In the genomic region with DNA sequence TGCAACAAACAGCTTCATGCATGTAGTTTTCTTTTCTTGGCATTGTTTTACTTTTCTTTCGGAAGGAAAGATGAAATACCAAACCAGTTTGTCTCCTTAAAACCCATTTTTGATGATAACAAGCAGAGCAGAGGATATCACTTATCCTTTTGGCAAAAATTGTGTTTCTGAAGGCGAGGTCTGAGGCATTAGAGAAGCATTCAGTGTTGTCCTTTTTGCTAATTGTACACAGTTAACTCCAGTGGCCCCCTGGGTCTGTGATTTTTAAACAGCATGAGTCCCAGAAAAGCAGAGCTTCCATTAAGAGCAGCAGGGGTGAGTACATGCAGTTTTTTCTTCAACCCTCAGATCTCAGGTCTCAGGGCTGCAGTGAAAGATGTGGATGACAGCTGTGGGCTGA, we compare ENCODE assay signal across 12 cellular contexts. TPM values are rescaled to one million over a fixed set of nuclear protein-coding genes. Genes with fewer than 3 reads are reported as not detected.
DNase-seq lines count a peak whose midpoint lies in the region; ATAC-seq and TF ChIP-seq lines count a peak whose summit lies in the region.
"Had no signal": no experiment of that assay in that cellular context is flagged by ENCODE, and none has a peak within 500 bp of the region (broad histone marks: within the 10 kb centered on the region; RNA-seq: fewer than 3 reads in every experiment).

No MANE protein-coding gene starts in this region.

- no peak overlapping the region for H3K4me3 ChIP-seq in CD8-positive, alpha-beta memory T cell (ENCODE audit: low read length)
- H3K4me3 ChIP-seq in HEK293 (ENCODE audit: low read depth, low read length) (no peak overlapping the region), muscle layer of duodenum (ENCODE audit: low read depth in 1 of 2, low read length in 2 of 2) (no peak overlapping the region), lower lobe of right lung (no peak overlapping the region)
- H3K4me3 ChIP-seq: skin epidermis had no signal

- H3K36me3 ChIP-seq in CD8-positive, alpha-beta memory T cell (ENCODE audit: insufficient read depth, low read length): no peaks in the 10 kb centered on the region
- H3K36me3 ChIP-seq in HEK293 (ENCODE audit: control insufficient read depth in 2 of 2, insufficient read depth in 1 of 2, low read length in 2 of 2) (no peaks in the 10 kb centered on the region), muscle layer of duodenum (ENCODE audit: control insufficient read depth in 1 of 2, insufficient read depth in 2 of 2, low read length in 2 of 2) (no peaks in the 10 kb centered on the region), lower lobe of right lung (no peaks in the 10 kb centered on the region)

- no peak overlapping the region for H3K27ac ChIP-seq in CD8-positive, alpha-beta memory T cell (ENCODE audit: low read depth, low read length)
- H3K27ac ChIP-seq in HEK293 (ENCODE audit: extremely low read depth, low read depth, low read length) (no peak overlapping the region), muscle layer of duodenum (ENCODE audit: low read length) (peak overlapping the region; percentile 33), lower lobe of right lung (no peak overlapping the region)

- H3K9me3 Mint-ChIP-seq in CD8-positive, alpha-beta memory T cell: no peaks in the 10 kb centered on the region
- H3K9me3 Mint-ChIP-seq in activated T-helper 1 cell treated with anti-CD3 and anti-CD28 coated beads, Interleukin-12 subunit alpha, Interleukin-12 subunit beta, Interleukin-2, Interleukin-4 antibody, amounts not matched to agents 30 ng/mL and 10 ng/mL and 1 ng/mL, durations not matched to agents 14 hours and 24 hours and 36 hours: no peaks in the 10 kb centered on the region
- peaks cover 9% of the 10 kb centered on the region for H3K9me3 Mint-ChIP-seq in WTC11

- CTCF ChIA-PET in CD8-positive, alpha-beta memory T cell (lab: Charles Lee): interaction anchor here (1.3 to 1.6 kb wide), 2 partner anchors 9 to 27 kb away, joined by 3 to 4 read pairs; no protein-coding TSS in a partner anchor
- CTCF ChIA-PET in HEK293 (lab: Yijun Ruan, JAX) (interaction anchor here (0.6 kb wide), 1 partner anchor 83 kb away, joined by 3 read pairs; no protein-coding TSS in a partner anchor), WTC11 (lab: Charles Lee) (interaction anchor here (0.6 to 1.3 kb wide), 2 partner anchors 39 to 935 kb away, joined by 4 read pairs; no protein-coding TSS in a partner anchor), GM10248 (lab: Yijun Ruan, JAX) (interaction anchor here (1.2 to 1.8 kb wide), 4 partner anchors 13 to 137 kb away, joined by 3 to 5 read pairs (median 4); no protein-coding TSS in a partner anchor)

- no peaks in the 10 kb centered on the region for H3K27me3 ChIP-seq in CD8-positive, alpha-beta memory T cell (ENCODE audit: insufficient read depth, low read length, poor library complexity, severe bottlenecking)
- H3K27me3 ChIP-seq in muscle layer of duodenum (ENCODE audit: low read depth, low read length): no peaks in the 10 kb centered on the region
- no peaks in the 10 kb centered on the region for H3K27me3 ChIP-seq in lower lobe of right lung (ENCODE audit: low read depth)

- DNase-seq in CD8-positive, alpha-beta memory T cell: no peak
- no peak for DNase-seq in activated T-helper 1 cell treated with anti-CD3 and anti-CD28 coated beads, Interleukin-12 subunit alpha, Interleukin-12 subunit beta, Interleukin-2, Interleukin-4 antibody, amounts not matched to agents 30 ng/mL and 10 ng/mL and 1 ng/mL, durations not matched to agents 14 hours and 24 hours and 36 hours (ENCODE audit: low spot score)
- DNase-seq in lower lobe of right lung: no peak
- no peak for DNase-seq in hypothalamus (lab: John Stamatoyannopoulos, UW)
- DNase-seq in WTC11 (ENCODE audit: low spot score): no peak
- no peak for DNase-seq in GM10248 (ENCODE audit: extremely low spot score)
- DNase-seq: aorta, Calu3, HCEC 1CT had no signal

- TF ChIP-seq CTCF in HEK293 (tag by site-specific recombination; IDR thresholded peaks at IDR 0.05): no peak
- TF ChIP-seq CTCF in lower lobe of right lung (IDR thresholded peaks at IDR 0.05): no peak
- TF ChIP-seq CTCF in WTC11 (IDR thresholded peaks at IDR 0.05): no peak
- TF ChIP-seq CTCF in GM10248 (IDR thresholded peaks at IDR 0.05; ENCODE audit: control extremely low read depth, extremely low read depth, low read depth, missing control alignments): no peak

- intact Hi-C loops in activated T-helper 1 cell treated with anti-CD3 and anti-CD28 coated beads, Interleukin-12 subunit alpha, Interleukin-12 subunit beta, Interleukin-2, Interleukin-4 antibody, amounts not matched to agents 30 ng/mL and 10 ng/mL and 1 ng/mL, durations not matched to agents 14 hours and 24 hours and 36 hours (cut with micrococcal nuclease): loop anchor here (1.0 kb wide), 8 partner anchors 7 to 313 kb away; partner anchors contain the start of gene TTC39C
- intact Hi-C loops in lower lobe of right lung (cut with DNase I): no loop called here

- peak overlapping the region in 5 of 7 donors; percentile 27 to 62 (median 51) for H3K4me3 Mint-ChIP-seq in CD8-positive, alpha-beta memory T cell
- H3K4me3 Mint-ChIP-seq in activated T-helper 1 cell treated with anti-CD3 and anti-CD28 coated beads, Interleukin-12 subunit alpha, Interleukin-12 subunit beta, Interleukin-2, Interleukin-4 antibody, amounts not matched to agents 30 ng/mL and 10 ng/mL and 1 ng/mL, durations not matched to agents 14 hours and 24 hours and 36 hours: no peak overlapping the region
- H3K4me3 Mint-ChIP-seq in WTC11: no peak overlapping the region

- H3K9me3 ChIP-seq in CD8-positive, alpha-beta memory T cell (ENCODE audit: low read length): no peaks in the 10 kb centered on the region
- H3K9me3 ChIP-seq in HEK293 (ENCODE audit: control insufficient read depth, insufficient read depth, low read depth, low read length): no peaks in the 10 kb centered on the region
- H3K9me3 ChIP-seq in muscle layer of duodenum (ENCODE audit: control insufficient read depth in 1 of 2, low read length in 2 of 2): no peaks in the 10 kb centered on the region
- H3K9me3 ChIP-seq in lower lobe of right lung: no peaks in the 10 kb centered on the region

- peaks cover 60% of the 10 kb centered on the region for H3K4me1 ChIP-seq in CD8-positive, alpha-beta memory T cell (ENCODE audit: insufficient read depth, low read length)
- peaks cover 26% of the 10 kb centered on the region for H3K4me1 ChIP-seq in HEK293 (ENCODE audit: control insufficient read depth, insufficient read depth, low read length)
- H3K4me1 ChIP-seq in muscle layer of duodenum (ENCODE audit: control insufficient read depth in 1 of 2, insufficient read depth in 2 of 2, low read length in 2 of 2): peaks cover 5 to 12% of the 10 kb centered on the region in 2 donors
- peaks cover 17% of the 10 kb centered on the region for H3K4me1 ChIP-seq in lower lobe of right lung

- ATAC-seq in lower lobe of right lung (no peak), WTC11 (no peak)

- POLR2A ChIA-PET in CD8-positive, alpha-beta memory T cell (lab: Charles Lee): interaction anchor here (1.0 kb wide), 1 partner anchor 20 kb away, joined by 3 read pairs; no protein-coding TSS in a partner anchor
- POLR2A ChIA-PET in HEK293 (lab: Yijun Ruan, JAX): no interaction called here
- POLR2A ChIA-PET in WTC11 (lab: Charles Lee): no interaction called here
- POLR2A ChIA-PET in GM10248 (lab: Yijun Ruan, JAX): interaction anchor here (0.8 kb wide), 1 partner anchor 83 kb away, joined by 5 read pairs; the partner anchor contains the start of gene CABYR

- H3K27ac Mint-ChIP-seq in CD8-positive, alpha-beta memory T cell: peak overlapping the region in 7 of 8 donors; percentile 28 to 84 (median 67)
- H3K27ac Mint-ChIP-seq in activated T-helper 1 cell treated with anti-CD3 and anti-CD28 coated beads, Interleukin-12 subunit alpha, Interleukin-12 subunit beta, Interleukin-2, Interleukin-4 antibody, amounts not matched to agents 30 ng/mL and 10 ng/mL and 1 ng/mL, durations not matched to agents 14 hours and 24 hours and 36 hours: peak overlapping the region; percentile 50
- H3K27ac Mint-ChIP-seq in WTC11: no peak overlapping the region

- H3K36me3 Mint-ChIP-seq in CD8-positive, alpha-beta memory T cell: peaks cover 0 to 46% (median 7%) of the 10 kb centered on the region in 3 donors
- H3K36me3 Mint-ChIP-seq in activated T-helper 1 cell treated with anti-CD3 and anti-CD28 coated beads, Interleukin-12 subunit alpha, Interleukin-12 subunit beta, Interleukin-2, Interleukin-4 antibody, amounts not matched to agents 30 ng/mL and 10 ng/mL and 1 ng/mL, durations not matched to agents 14 hours and 24 hours and 36 hours (ENCODE audit: low read depth): peaks cover 8% of the 10 kb centered on the region
- H3K36me3 Mint-ChIP-seq in WTC11: peaks cover 7% of the 10 kb centered on the region; the same call in 1 of the 2 replicates

- H3K4me1 Mint-ChIP-seq in CD8-positive, alpha-beta memory T cell: peaks cover 81 to 95% (median 85%) of the 10 kb centered on the region in 3 donors
- H3K4me1 Mint-ChIP-seq in activated T-helper 1 cell treated with anti-CD3 and anti-CD28 coated beads, Interleukin-12 subunit alpha, Interleukin-12 subunit beta, Interleukin-2, Interleukin-4 antibody, amounts not matched to agents 30 ng/mL and 10 ng/mL and 1 ng/mL, durations not matched to agents 14 hours and 24 hours and 36 hours (ENCODE audit: low read depth): peaks cover 61% of the 10 kb centered on the region
- peaks cover 32% of the 10 kb centered on the region for H3K4me1 Mint-ChIP-seq in WTC11

- H3K27me3 Mint-ChIP-seq in CD8-positive, alpha-beta memory T cell: no peaks in the 10 kb centered on the region
- no peaks in the 10 kb centered on the region for H3K27me3 Mint-ChIP-seq in activated T-helper 1 cell treated with anti-CD3 and anti-CD28 coated beads, Interleukin-12 subunit alpha, Interleukin-12 subunit beta, Interleukin-2, Interleukin-4 antibody, amounts not matched to agents 30 ng/mL and 10 ng/mL and 1 ng/mL, durations not matched to agents 14 hours and 24 hours and 36 hours (ENCODE audit: insufficient read depth)
- no peaks in the 10 kb centered on the region for H3K27me3 Mint-ChIP-seq in WTC11 (ENCODE audit: low read depth)

TF ChIP-seq in HEK293, 187 proteins besides CTCF, POLR2A, EP300 and RAD21 (continues in another document):
- TF ChIP-seq ZSCAN30 (tag by site-specific recombination; IDR thresholded peaks at IDR 0.05): peak; percentile 41; the same call in 1 of the 2 replicates

RNA-seq across cellular contexts. Expression of gene TTC39C, which starts 41.3 kb away (rescaled TPM):
- total RNA-seq in CD8-positive, alpha-beta memory T cell: 10 to 100 TPM; 57.4 to 59.5 TPM
- 80.2 TPM for polyA plus RNA-seq in CD8-positive, alpha-beta memory T cell
- 28.8 and 31.8 TPM in 2 replicates for total RNA-seq in activated T-helper 1 cell treated with anti-CD3 and anti-CD28 coated beads, Interleukin-12 subunit alpha, Interleukin-12 subunit beta, Interleukin-2, Interleukin-4 antibody, amounts not matched to agents 30 ng/mL and 10 ng/mL and 1 ng/mL, durations not matched to agents 14 hours and 24 hours and 36 hours
- total RNA-seq in lower lobe of right lung (14.6 TPM), WTC11 (2021) (28.8 to 57.3 TPM (median 31.4 TPM) in 3 replicates)

Comparison
In these comparisons a context has a peak if more than half of its experiments do, and no peak if none do; other contexts are left out.
1. H3K4me3 Mint-ChIP-seq: peak in CD8-positive, alpha-beta memory T cell (5 of 7); none in activated T-helper 1 cell treated with anti-CD3 and anti-CD28 coated beads, Interleukin-12 subunit alpha, Interleukin-12 subunit beta, Interleukin-2, Interleukin-4 antibody, amounts not matched to agents 30 ng/mL and 10 ng/mL and 1 ng/mL, durations not matched to agents 14 hours and 24 hours and 36 hours (single experiment) and WTC11 (single experiment).
2. POLR2A ChIA-PET loops: an anchor here in CD8-positive, alpha-beta memory T cell (1.0 kb wide) and GM10248 (0.8 kb wide); none called in HEK293 and WTC11.